Comparison of ENCODE assay signal across 8 cellular contexts in genomic region chr10:3239066-3239919, GRCh38.
DNase-seq lines count a peak whose midpoint lies in the region; ATAC-seq, FAIRE-seq and TF ChIP-seq lines count a peak whose summit lies in the region.

No MANE protein-coding gene starts in this region.

- no peaks in the 10 kb centered on the region for H3K36me3 Mint-ChIP-seq in activated T-helper 2 cell treated with anti-CD3 and anti-CD28 coated beads, Interferon-gamma antibody, Interleukin-2, Interleukin-4, amounts not matched to agents 10 μg/mL and 5 μg/mL and 100 μg/mL, durations not matched to agents 14 hours and 24 hours and 36 hours (ENCODE audit: low read depth)

- TF ChIP-seq CTCF in pancreas (IDR thresholded peaks at IDR 0.05) (peak; percentile 65 to 84 (median 74)), tibial nerve (IDR thresholded peaks at IDR 0.05) (peak; percentile 84 to 95 (median 86))

- no peak for TF ChIP-seq POLR2A in tibial nerve (IDR thresholded peaks at IDR 0.05)

- H3K27me3 Mint-ChIP-seq in activated T-helper 2 cell treated with anti-CD3 and anti-CD28 coated beads, Interferon-gamma antibody, Interleukin-2, Interleukin-4, amounts not matched to agents 10 μg/mL and 5 μg/mL and 100 μg/mL, durations not matched to agents 14 hours and 24 hours and 36 hours (ENCODE audit: low read depth), result peaks cover 49% of the 10 kb centered on the region

- H3K27ac ChIP-seq in pancreas, result no peak overlapping the region
- H3K27ac ChIP-seq in tibial nerve, result peak overlapping the region in 1 of 4 donors; percentile 72

- peak; percentile 78 for ATAC-seq in HG02798 (IDR thresholded peaks at IDR 0.05; ENCODE audit: poor library complexity, unreplicated experiment)
- peak; percentile 91 to 97 (median 94) for ATAC-seq in pancreas

- TF ChIP-seq EP300 in tibial nerve (IDR thresholded peaks at IDR 0.05), result peak in 1 of 2 donors; percentile 69

- intact Hi-C loops in activated T-helper 2 cell treated with anti-CD3 and anti-CD28 coated beads, Interferon-gamma antibody, Interleukin-2, Interleukin-4, amounts not matched to agents 10 μg/mL and 5 μg/mL and 100 μg/mL, durations not matched to agents 14 hours and 24 hours and 36 hours (cut with micrococcal nuclease), result no loop called here
- intact Hi-C loops in pancreas (cut with DNase I), result loop anchor here in 2 of 3 donors (10.0 kb wide), 2 partner anchors 526 to 1426 kb away; no protein-coding TSS in a partner anchor

- no peaks in the 10 kb centered on the region for H3K36me3 ChIP-seq in pancreas
- no peaks in the 10 kb centered on the region for H3K36me3 ChIP-seq in tibial nerve

- no peak overlapping the region for H3K4me3 Mint-ChIP-seq in activated T-helper 2 cell treated with anti-CD3 and anti-CD28 coated beads, Interferon-gamma antibody, Interleukin-2, Interleukin-4, amounts not matched to agents 10 μg/mL and 5 μg/mL and 100 μg/mL, durations not matched to agents 14 hours and 24 hours and 36 hours (ENCODE audit: low read depth)

- H3K4me1 Mint-ChIP-seq in activated T-helper 2 cell treated with anti-CD3 and anti-CD28 coated beads, Interferon-gamma antibody, Interleukin-2, Interleukin-4, amounts not matched to agents 10 μg/mL and 5 μg/mL and 100 μg/mL, durations not matched to agents 14 hours and 24 hours and 36 hours (ENCODE audit: low read depth), result no peaks in the 10 kb centered on the region

- H3K9me3 Mint-ChIP-seq in activated T-helper 2 cell treated with anti-CD3 and anti-CD28 coated beads, Interferon-gamma antibody, Interleukin-2, Interleukin-4, amounts not matched to agents 10 μg/mL and 5 μg/mL and 100 μg/mL, durations not matched to agents 14 hours and 24 hours and 36 hours, result no peaks in the 10 kb centered on the region

- 24 to 32% methylated on average over 35 of the region's 35 CpGs for WGBS in pancreas, 2 donors
- 31 to 36% methylated on average over 35 of the region's 35 CpGs for WGBS in tibial nerve, 2 donors

- H3K4me1 ChIP-seq in pancreas (no peaks in the 10 kb centered on the region), tibial nerve (peaks cover 0 to 9% (median 0%) of the 10 kb centered on the region in 4 donors)

- DNase-seq in DMS153 treated with DMSO at 0.1 percent for 48 hours (lab: John Stamatoyannopoulos, UW; ENCODE audit: unreplicated experiment), result peak; percentile 5
- DNase-seq in DMS153 (lab: John Stamatoyannopoulos, UW), result no peak
- peak; percentile 49 for DNase-seq in RKO (ENCODE audit: low spot score)
- peak; percentile 56 for DNase-seq in activated T-helper 2 cell treated with anti-CD3 and anti-CD28 coated beads, Interferon-gamma antibody, Interleukin-2, Interleukin-4, amounts not matched to agents 10 μg/mL and 5 μg/mL and 100 μg/mL, durations not matched to agents 14 hours and 24 hours and 36 hours (ENCODE audit: low spot score)
- DNase-seq in frontal cortex (ENCODE audit: low spot score in 2 of 2), result peak; percentile 40 to 75
- peak; percentile 37 to 87 (median 74) for DNase-seq in pancreas
- peak; percentile 52 to 84 for DNase-seq in tibial nerve (ENCODE audit: low spot score in 2 of 2)

- H3K27me3 ChIP-seq in pancreas (no peaks in the 10 kb centered on the region), tibial nerve (no peaks in the 10 kb centered on the region)

- FAIRE-seq in frontal cortex (lab: Jason Lieb, UNC) (no peak), pancreas (lab: Jason Lieb, UNC) (no peak)

- H3K27ac Mint-ChIP-seq in activated T-helper 2 cell treated with anti-CD3 and anti-CD28 coated beads, Interferon-gamma antibody, Interleukin-2, Interleukin-4, amounts not matched to agents 10 μg/mL and 5 μg/mL and 100 μg/mL, durations not matched to agents 14 hours and 24 hours and 36 hours, result no peak overlapping the region

- H3K9me3 ChIP-seq in pancreas, result no peaks in the 10 kb centered on the region
- no peaks in the 10 kb centered on the region for H3K9me3 ChIP-seq in tibial nerve

- H3K4me3 ChIP-seq in pancreas (no peak overlapping the region), tibial nerve (no peak overlapping the region)
